1 cellular context compared by ENCODE assay signal in genomic region chr5:150904479-150905311, GRCh38.
A peak's percentile ranks its signal among the peaks of the same experiment; 100 is the strongest.
TF ChIP-seq lines count a peak whose summit lies in the region.

TSS of gene ZNF300 (minus strand) at chr5:150904980. CDS start at chr5:150903155, 1,825 bp downstream.

TF ChIP-seq in H1, 55 proteins besides CTCF, POLR2A, EP300 and RAD21 (continued from another document):
- TF ChIP-seq E2F6 (IDR thresholded peaks at IDR 0.05) = peak; percentile 54
- TF ChIP-seq SUZ12 (IDR thresholded peaks at IDR 0.05; ENCODE audit: low read length) = no peak
- TF ChIP-seq GTF2F1 (IDR thresholded peaks at IDR 0.05; ENCODE audit: borderline replicate concordance, low read depth, low read length) = peak; percentile 49; the same call in 1 of the 2 replicates
- no peak for TF ChIP-seq RFX5 (IDR thresholded peaks at IDR 0.05; ENCODE audit: borderline replicate concordance, low read depth, low read length)
- TF ChIP-seq POLR2AphosphoS5 (IDR thresholded peaks at IDR 0.05; ENCODE audit: low read depth, low read length) = peak; percentile 59
- peak; percentile 85 for TF ChIP-seq MAX (IDR thresholded peaks at IDR 0.05)
- peak; percentile 11; the same call in 1 of the 2 replicates for TF ChIP-seq BRCA1 (IDR thresholded peaks at IDR 0.05; ENCODE audit: low read depth, low read length)
- no peak for TF ChIP-seq CEBPB (IDR thresholded peaks at IDR 0.05; ENCODE audit: low read depth, low read length)
- TF ChIP-seq TBP (IDR thresholded peaks at IDR 0.05; ENCODE audit: low read depth, low read length) = peak; percentile 55; the same call in 1 of the 2 replicates
- no peak for TF ChIP-seq NRF1 (IDR thresholded peaks at IDR 0.05; ENCODE audit: low read depth, low read length)
- TF ChIP-seq EZH2 (IDR thresholded peaks at IDR 0.05; ENCODE audit: low read depth, low read length, severe bottlenecking) = no peak
- peak; percentile 49 for TF ChIP-seq SIX5 (IDR thresholded peaks at IDR 0.05; ENCODE audit: low read depth, low read length)
- no peak for TF ChIP-seq KDM4A (IDR thresholded peaks at IDR 0.05; ENCODE audit: low read depth, low read length, severe bottlenecking)
- peak; percentile 89 for TF ChIP-seq TAF1 (IDR thresholded peaks at IDR 0.05; ENCODE audit: low read depth, low read length)
- TF ChIP-seq CTBP2 (IDR thresholded peaks at IDR 0.05; ENCODE audit: borderline replicate concordance, insufficient read depth, insufficient read length, low read length) = no peak
- TF ChIP-seq HDAC2 (IDR thresholded peaks at IDR 0.05; ENCODE audit: borderline replicate concordance in 1 of 2, low read depth in 2 of 2, low read length in 2 of 2) = no peak
- peak; percentile 99 for TF ChIP-seq YY1 (IDR thresholded peaks at IDR 0.05; ENCODE audit: low read depth, low read length)
- TF ChIP-seq MAFK (IDR thresholded peaks at IDR 0.05; ENCODE audit: low read depth, low read length) = no peak
- no peak for TF ChIP-seq SAP30 (IDR thresholded peaks at IDR 0.05; ENCODE audit: insufficient read depth, insufficient replicate concordance, low read length)
- peak; percentile 89 for TF ChIP-seq TAF7 (optimal IDR thresholded peaks at IDR 0.05; ENCODE audit: borderline replicate concordance, low read depth, low read length)
- no peak for TF ChIP-seq SIRT6 (IDR thresholded peaks at IDR 0.05; ENCODE audit: low read length)
- peak; percentile 59 for TF ChIP-seq ASH2L (IDR thresholded peaks at IDR 0.05; ENCODE audit: low read length)
- 0 out of 2 replicates have a peak, but pooled peaks have one; percentile 29 for TF ChIP-seq EGR1 (IDR thresholded peaks at IDR 0.05; ENCODE audit: borderline replicate concordance, low read depth, low read length)
- TF ChIP-seq SP4 (IDR thresholded peaks at IDR 0.05; ENCODE audit: low read length) = no peak
- no peak for TF ChIP-seq SIN3A (conservative IDR thresholded peaks at IDR 0.05 in 1 of 2, IDR thresholded peaks at IDR 0.05 in 1 of 2; ENCODE audit: low read depth in 1 of 2, low read length in 2 of 2)
- no peak for TF ChIP-seq SP2 (IDR thresholded peaks at IDR 0.05; ENCODE audit: low read length)
- TF ChIP-seq JUND (IDR thresholded peaks at IDR 0.05; ENCODE audit: low read length) = peak; percentile 99
- no peak for TF ChIP-seq KDM1A (IDR thresholded peaks at IDR 0.05; ENCODE audit: borderline replicate concordance, low read length)
- no peak for TF ChIP-seq GABPA (IDR thresholded peaks at IDR 0.05; ENCODE audit: borderline replicate concordance, insufficient read depth, low read length)
